In genomic region chr15:71543413-71543812, GRCh38 we compare ENCODE assay signal across 1 cellular context.
TF ChIP-seq lines count a peak whose summit lies in the region.

No MANE protein-coding gene starts in this region.

TF ChIP-seq in IMR-90, 13 proteins besides CTCF, POLR2A, EP300 and RAD21 (continued from another document):
- TF ChIP-seq USF2 (IDR thresholded peaks at IDR 0.05; ENCODE audit: low read depth, low read length) (no peak), CEBPB (IDR thresholded peaks at IDR 0.05; ENCODE audit: low read depth, low read length) (no peak), SMC3 (IDR thresholded peaks at IDR 0.05; ENCODE audit: low read depth, low read length) (no peak), MXI1 (IDR thresholded peaks at IDR 0.05; ENCODE audit: borderline replicate concordance, low read depth, low read length) (no peak), CHD1 (IDR thresholded peaks at IDR 0.05; ENCODE audit: low read depth, low read length) (no peak), RFX5 (IDR thresholded peaks at IDR 0.05; ENCODE audit: low read depth, low read length) (no peak), FOS (IDR thresholded peaks at IDR 0.05; ENCODE audit: low read depth, low read length) (no peak), NFE2L2 (IDR thresholded peaks at IDR 0.05; ENCODE audit: low read depth, low read length) (no peak)
- TF ChIP-seq, protein P1, sequence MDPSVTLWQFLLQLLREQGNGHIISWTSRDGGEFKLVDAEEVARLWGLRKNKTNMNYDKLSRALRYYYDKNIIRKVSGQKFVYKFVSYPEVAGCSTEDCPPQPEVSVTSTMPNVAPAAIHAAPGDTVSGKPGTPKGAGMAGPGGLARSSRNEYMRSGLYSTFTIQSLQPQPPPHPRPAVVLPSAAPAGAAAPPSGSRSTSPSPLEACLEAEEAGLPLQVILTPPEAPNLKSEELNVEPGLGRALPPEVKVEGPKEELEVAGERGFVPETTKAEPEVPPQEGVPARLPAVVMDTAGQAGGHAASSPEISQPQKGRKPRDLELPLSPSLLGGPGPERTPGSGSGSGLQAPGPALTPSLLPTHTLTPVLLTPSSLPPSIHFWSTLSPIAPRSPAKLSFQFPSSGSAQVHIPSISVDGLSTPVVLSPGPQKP (IDR thresholded peaks at IDR 0.05; ENCODE audit: borderline replicate concordance, low read depth, low read length) = no peak
TF ChIP-seq in IMR-90: peak in this region for 0.
